In genomic region chr14:92867246-92867925, GRCh38 we compare ENCODE assay signal across 23 cellular contexts.
DNase-seq lines count a peak whose midpoint lies in the region; ATAC-seq lines count a peak whose summit lies in the region.
"Had no signal": no experiment of that assay in that cellular context is flagged by ENCODE, and none has a peak within 500 bp of the region (broad histone marks: within the 10 kb centered on the region; RNA-seq: fewer than 3 reads in every experiment).

No MANE protein-coding gene starts in this region.

- ATAC-seq in HG02763 (IDR thresholded peaks at IDR 0.05; ENCODE audit: unreplicated experiment): no peak
- no peak for ATAC-seq in activated CD4-positive, CD25-positive, alpha-beta regulatory T cell treated with anti-CD3 and anti-CD28 coated beads, Interleukin-2, amount 50 U/mL, for 24 hours
- ATAC-seq: HCT116; K562; stimulated activated naive CD8-positive, alpha-beta T cell treated with anti-CD3 and anti-CD28 coated beads, Interleukin-15, amount 100 ng/mL, for 72 hours had no signal

- DNase-seq in NCI-H82 (lab: John Stamatoyannopoulos, UW): peak; percentile 37
- DNase-seq in NCI-H82 treated with DMSO at 0.1 percent for 48 hours (lab: John Stamatoyannopoulos, UW; ENCODE audit: unreplicated experiment): no peak
- DNase-seq in NCI-H2081 treated with DMSO at 0.1 percent for 48 hours (lab: John Stamatoyannopoulos, UW): peak; percentile 94
- DNase-seq in NCI-H748 treated with DMSO at 0.1 percent for 48 hours (lab: John Stamatoyannopoulos, UW): peak; percentile 88
- no peak for DNase-seq in OCI-M1 (lab: John Stamatoyannopoulos, UW)
- no peak for DNase-seq in epidermal melanocyte (ENCODE audit: insufficient read length, low spot score)
- DNase-seq: activated CD4-positive, alpha-beta memory T cell treated with anti-CD3 and anti-CD28 coated beads for 36 hours; activated CD8-positive, alpha-beta memory T cell treated with anti-CD3 and anti-CD28 coated beads, Interleukin-2, amount 50 U/mL, for 4 hours; activated naive CD4-positive, alpha-beta T cell treated with anti-CD3 and anti-CD28 coated beads, Interleukin-2, amount 10 ng/mL, durations not matched to agents 7 days and 5 days; AML-193; CD4-positive, alpha-beta memory T cell; DMS53; effector CD4-positive, alpha-beta T cell; GF-D8; kidney; NCI-H187 treated with DMSO at 0.1 percent for 48 hours; NCI-H526 treated with DMSO at 0.1 percent for 48 hours; stimulated activated naive CD8-positive, alpha-beta T cell treated with anti-CD3 and anti-CD28 coated beads, Interleukin-15, amount 100 ng/mL, for 72 hours; thyroid gland had no signal

Comparison
In these comparisons a context has a peak if more than half of its experiments do, and no peak if none do; other contexts are left out.
1. DNase-seq: peak in NCI-H82 (single experiment), NCI-H2081 treated with DMSO at 0.1 percent for 48 hours (single experiment) and NCI-H748 treated with DMSO at 0.1 percent for 48 hours (single experiment); none in NCI-H82 treated with DMSO at 0.1 percent for 48 hours (single experiment), OCI-M1 (single experiment) and epidermal melanocyte (single experiment).